In genomic region chr22:45053571-45053970, GRCh38 we compare ENCODE assay signal across 1 cellular context.
TF ChIP-seq lines count a peak whose summit lies in the region.

No MANE protein-coding gene starts in this region.

TF ChIP-seq in GM23338, 12 proteins besides CTCF, POLR2A, EP300 and RAD21 (continued from another document):
- TF ChIP-seq REST (IDR thresholded peaks at IDR 0.05; ENCODE audit: unreplicated experiment) (no peak), EZH2phosphoT487 (IDR thresholded peaks at IDR 0.05; ENCODE audit: unreplicated experiment) (no peak), NANOG (IDR thresholded peaks at IDR 0.05; ENCODE audit: borderline replicate concordance) (no peak), ZNF331 (CRISPR knock-in tag; IDR thresholded peaks at IDR 0.05; ENCODE audit: low read depth) (no peak), ZNF114 (CRISPR knock-in tag; IDR thresholded peaks at IDR 0.05) (no peak), CREB1 (CRISPR knock-in tag; IDR thresholded peaks at IDR 0.05; ENCODE audit: low read depth) (no peak), ZNF462 (CRISPR knock-in tag; IDR thresholded peaks at IDR 0.05) (no peak)
